ENCODE assay signal across 7 cellular contexts in the genomic region with DNA sequence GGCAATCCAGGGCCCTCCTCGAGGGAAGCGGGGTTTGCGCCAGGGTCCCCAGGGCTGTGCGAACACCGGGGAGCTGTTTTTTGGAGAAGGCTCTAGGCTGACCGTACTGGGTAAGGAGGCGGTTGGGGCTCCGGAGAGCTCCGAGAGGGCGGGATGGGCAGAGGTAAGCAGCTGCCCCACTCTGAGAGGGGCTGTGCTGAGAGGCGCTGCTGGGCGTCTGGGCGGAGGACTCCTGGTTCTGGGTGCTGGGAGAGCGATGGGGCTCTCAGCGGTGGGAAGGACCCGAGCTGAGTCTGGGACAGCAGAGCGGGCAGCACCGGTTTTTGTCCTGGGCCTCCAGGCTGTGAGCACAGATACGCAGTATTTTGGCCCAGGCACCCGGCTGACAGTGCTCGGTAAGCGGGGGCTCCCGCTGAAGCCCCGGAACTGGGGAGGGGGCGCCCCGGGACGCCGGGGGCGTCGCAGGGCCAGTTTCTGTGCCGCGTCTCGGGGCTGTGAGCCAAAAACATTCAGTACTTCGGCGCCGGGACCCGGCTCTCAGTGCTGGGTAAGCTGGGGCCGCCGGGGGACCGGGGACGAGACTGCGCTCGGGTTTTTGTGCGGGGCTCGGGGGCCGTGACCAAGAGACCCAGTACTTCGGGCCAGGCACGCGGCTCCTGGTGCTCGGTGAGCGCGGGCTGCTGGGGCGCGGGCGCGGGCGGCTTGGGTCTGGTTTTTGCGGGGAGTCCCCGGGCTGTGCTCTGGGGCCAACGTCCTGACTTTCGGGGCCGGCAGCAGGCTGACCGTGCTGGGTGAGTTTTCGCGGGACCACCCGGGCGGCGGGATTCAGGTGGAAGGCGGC. TPM values are rescaled to one million over a fixed set of nuclear protein-coding genes. Genes with fewer than 3 reads are reported as not detected.
A peak's percentile ranks its signal among the peaks of the same experiment; 100 is the strongest.
DNase-seq lines count a peak whose midpoint lies in the region; ATAC-seq and TF ChIP-seq lines count a peak whose summit lies in the region.

No MANE protein-coding gene starts in this region.

- H3K27ac Mint-ChIP-seq in activated naive CD8-positive, alpha-beta T cell treated with anti-CD3 and anti-CD28 coated beads, Interleukin-2, amount 50 U/mL, for 24 hours = peak overlapping the region; percentile 98

- H3K4me3 ChIP-seq in right lobe of liver (peak overlapping the region in 2 of 3 donors; percentile 11 to 35), upper lobe of right lung (peak overlapping the region; percentile 47)

- no peaks in the 10 kb centered on the region for H3K9me3 ChIP-seq in right lobe of liver
- H3K9me3 ChIP-seq in upper lobe of right lung = no peaks in the 10 kb centered on the region

- peak overlapping the region; percentile 100 for H3K4me3 Mint-ChIP-seq in activated naive CD8-positive, alpha-beta T cell treated with anti-CD3 and anti-CD28 coated beads, Interleukin-2, amount 50 U/mL, for 24 hours

- WGBS in right lobe of liver (ENCODE audit: insufficient coverage, low coverage, low lambda C conversion rate, missing lambda C conversion rate) = 3% methylated on average over 22 of the region's 69 CpGs

- H3K4me1 ChIP-seq in right lobe of liver = peaks cover 0 to 16% (median 0%) of the 10 kb centered on the region in 4 donors
- peaks cover 15% of the 10 kb centered on the region for H3K4me1 ChIP-seq in upper lobe of right lung

- H3K27me3 ChIP-seq in right lobe of liver (peaks cover 0 to 14% of the 10 kb centered on the region in 2 donors), upper lobe of right lung (peaks cover 52% of the 10 kb centered on the region)

- peak; percentile 44 for ATAC-seq in GM19372 (IDR thresholded peaks at IDR 0.05; ENCODE audit: low read depth, unreplicated experiment)
- peak; percentile 39 for ATAC-seq in HG03064 (IDR thresholded peaks at IDR 0.05; ENCODE audit: low read depth, unreplicated experiment)
- no peak for ATAC-seq in activated naive CD8-positive, alpha-beta T cell treated with anti-CD3 and anti-CD28 coated beads, Interleukin-2, amount 50 U/mL, for 24 hours
- ATAC-seq in right lobe of liver = peak; percentile 12 to 25 (median 20)
- peak; percentile 25 for ATAC-seq in upper lobe of right lung

- H3K4me1 Mint-ChIP-seq in activated naive CD8-positive, alpha-beta T cell treated with anti-CD3 and anti-CD28 coated beads, Interleukin-2, amount 50 U/mL, for 24 hours = peaks cover 71% of the 10 kb centered on the region

- DNase-seq in activated naive CD8-positive, alpha-beta T cell treated with anti-CD3 and anti-CD28 coated beads, Interleukin-2, amount 50 U/mL, for 24 hours = no peak
- DNase-seq in right lobe of liver (no peak), upper lobe of right lung (no peak), OCI-M1 (lab: John Stamatoyannopoulos, UW) (no peak), C1 segment of cervical spinal cord (lab: John Stamatoyannopoulos, UW) (no peak)

- no peak for TF ChIP-seq POLR2A in right lobe of liver (IDR thresholded peaks at IDR 0.05)

- peak overlapping the region in 2 of 3 donors; percentile 18 to 39 for H3K27ac ChIP-seq in right lobe of liver
- H3K27ac ChIP-seq in upper lobe of right lung = peak overlapping the region; percentile 77

- no peak for TF ChIP-seq CTCF in right lobe of liver (IDR thresholded peaks at IDR 0.05)
- no peak for TF ChIP-seq CTCF in upper lobe of right lung (IDR thresholded peaks at IDR 0.05)

- no peaks in the 10 kb centered on the region for H3K9me3 Mint-ChIP-seq in activated naive CD8-positive, alpha-beta T cell treated with anti-CD3 and anti-CD28 coated beads, Interleukin-2, amount 50 U/mL, for 24 hours

- H3K36me3 ChIP-seq in right lobe of liver (no peaks in the 10 kb centered on the region), upper lobe of right lung (no peaks in the 10 kb centered on the region)

- peaks cover 71% of the 10 kb centered on the region for H3K36me3 Mint-ChIP-seq in activated naive CD8-positive, alpha-beta T cell treated with anti-CD3 and anti-CD28 coated beads, Interleukin-2, amount 50 U/mL, for 24 hours (ENCODE audit: low read depth)

- intact Hi-C loops in right lobe of liver (cut with DNase I) = no loop called here
- intact Hi-C loops in upper lobe of right lung (cut with DNase I) = no loop called here

- H3K27me3 Mint-ChIP-seq in activated naive CD8-positive, alpha-beta T cell treated with anti-CD3 and anti-CD28 coated beads, Interleukin-2, amount 50 U/mL, for 24 hours = no peaks in the 10 kb centered on the region

RNA-seq across cellular contexts. Expression of gene PRSS2, which starts 26.0 kb away (rescaled TPM):
- under 1 TPM in 1 of 6 experiments, not detected in 5; 0.26 TPM for total RNA-seq in right lobe of liver
- not detected for total RNA-seq in upper lobe of right lung

RNA-seq across cellular contexts. Expression of gene PRSS1, which starts 47.4 kb away (rescaled TPM):
- total RNA-seq in right lobe of liver (not detected), upper lobe of right lung (not detected)

RNA-seq across cellular contexts. Expression of gene EPHB6, which starts 58.2 kb away (rescaled TPM):
- total RNA-seq in right lobe of liver = 1 to 10 TPM; 1.5 to 6.1 (median 3.2) TPM
- total RNA-seq in upper lobe of right lung = 12.8 TPM
